8 cellular contexts compared by ENCODE assay signal in the genomic region with DNA sequence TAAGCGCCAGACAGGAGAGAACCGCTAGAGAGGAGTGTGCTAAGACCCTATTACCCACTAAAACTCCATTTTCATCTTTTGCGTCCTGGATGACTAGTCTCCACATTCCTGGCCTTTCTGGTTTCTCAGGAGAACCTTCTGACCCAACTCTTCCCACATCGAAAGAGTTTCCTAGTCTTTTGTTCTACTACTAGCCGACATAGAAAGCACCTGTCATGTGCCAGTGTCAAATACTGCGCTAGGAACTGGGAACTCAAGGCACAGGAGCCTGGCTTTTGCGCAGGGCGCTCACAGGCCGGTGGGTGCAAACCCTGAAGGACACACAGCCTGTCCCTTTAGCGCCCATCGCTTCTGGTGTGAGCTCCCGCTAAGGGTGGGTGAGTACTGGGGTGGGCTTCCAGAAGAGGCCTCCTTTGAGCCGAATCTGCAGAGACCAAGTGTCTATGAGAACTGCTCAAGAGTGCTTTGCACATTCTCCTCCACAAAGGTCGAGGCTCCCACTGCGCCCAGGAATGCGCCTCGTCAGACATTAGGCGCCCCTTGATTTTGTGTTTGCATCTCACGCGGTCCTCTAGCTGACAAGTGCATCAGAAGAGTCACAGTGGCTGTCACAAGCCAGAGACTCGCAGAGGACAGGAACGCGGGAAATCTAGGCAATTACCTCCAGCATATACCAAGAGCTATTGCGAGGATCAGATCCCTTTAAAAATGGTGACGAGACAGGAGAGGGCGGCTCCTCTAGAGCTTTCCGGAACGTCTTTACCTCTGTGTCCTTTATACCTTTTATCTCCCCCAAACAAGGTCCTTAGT. TPM values are rescaled to one million over a fixed set of nuclear protein-coding genes. Genes with fewer than 3 reads are reported as not detected.
DNase-seq lines count a peak whose midpoint lies in the region; ATAC-seq, FAIRE-seq and TF ChIP-seq lines count a peak whose summit lies in the region.

No MANE protein-coding gene starts in this region.

- H3K9me3 ChIP-seq in AG04450 (ENCODE audit: control insufficient read depth, insufficient read depth, low read length) (peaks cover 8% of the 10 kb centered on the region; the same call in 1 of the 2 replicates), RWPE2 (ENCODE audit: severe bottlenecking) (no peaks in the 10 kb centered on the region), pancreas (no peaks in the 10 kb centered on the region)

- peak overlapping the region; percentile 98 for H3K4me3 Mint-ChIP-seq in endothelial cell (ENCODE audit: unreplicated experiment)

- ATAC-seq in RWPE2 (ENCODE audit: low read depth) (0 out of 3 replicates have a peak, but pooled peaks have one; percentile 12), pancreas (no peak), GM18907 (IDR thresholded peaks at IDR 0.05; ENCODE audit: unreplicated experiment) (no peak), HG02852 (IDR thresholded peaks at IDR 0.05; ENCODE audit: unreplicated experiment) (no peak)

- CTCF ChIA-PET in AG04450 (lab: Charles Lee): interaction anchor here (0.6 kb wide), 1 partner anchor 38 kb away, joined by 3 read pairs; no protein-coding TSS in a partner anchor

- H3K27me3 ChIP-seq in AG04450 (ENCODE audit: control insufficient read depth, insufficient read depth, low read length) (no peaks in the 10 kb centered on the region), H7 (ENCODE audit: control insufficient read depth, insufficient read depth, low read length) (no peaks in the 10 kb centered on the region; the same call in 1 of the 2 replicates), RWPE2 (ENCODE audit: insufficient read depth, poor library complexity, severe bottlenecking) (no peaks in the 10 kb centered on the region), pancreas (no peaks in the 10 kb centered on the region)

- 49 to 54% methylated on average over 28 of the region's 28 CpGs for WGBS in pancreas, 2 donors

- no peak for TF ChIP-seq CTCF in AG04450 (IDR thresholded peaks at IDR 0.05; ENCODE audit: low read depth, low read length)
- TF ChIP-seq CTCF in RWPE2 (IDR thresholded peaks at IDR 0.05; ENCODE audit: poor library complexity, severe bottlenecking): no peak
- TF ChIP-seq CTCF in endothelial cell (IDR thresholded peaks at IDR 0.05; ENCODE audit: unreplicated experiment): no peak
- TF ChIP-seq CTCF in pancreas (IDR thresholded peaks at IDR 0.05): no peak

- H3K4me3 ChIP-seq in AG04450 (ENCODE audit: low read depth, low read length) (peak overlapping the region; percentile 85), H7 (ENCODE audit: insufficient read depth, low read depth, low read length) (peak overlapping the region; percentile 99), RWPE2 (ENCODE audit: severe bottlenecking) (peak overlapping the region; percentile 84), pancreas (peak overlapping the region in 2 of 4 donors; percentile 78 to 79)

- peak overlapping the region; percentile 44 for H3K27ac Mint-ChIP-seq in endothelial cell (ENCODE audit: unreplicated experiment)

- peaks cover 49% of the 10 kb centered on the region for H3K4me1 Mint-ChIP-seq in endothelial cell (ENCODE audit: unreplicated experiment)

- H3K36me3 ChIP-seq in H7 (replicated peaks; ENCODE audit: control insufficient read depth, insufficient read depth, low read length) (peaks cover 7% of the 10 kb centered on the region), RWPE2 (ENCODE audit: low read depth) (peaks cover 19% of the 10 kb centered on the region), pancreas (no peaks in the 10 kb centered on the region)

- intact Hi-C loops in pancreas (cut with DNase I): no loop called here

- peaks cover 21% of the 10 kb centered on the region for H3K36me3 Mint-ChIP-seq in endothelial cell (ENCODE audit: low read depth, unreplicated experiment)

- no peaks in the 10 kb centered on the region for H3K9me3 Mint-ChIP-seq in endothelial cell (ENCODE audit: unreplicated experiment)

- no peaks in the 10 kb centered on the region for H3K4me1 ChIP-seq in RWPE2 (ENCODE audit: insufficient read depth, poor library complexity, severe bottlenecking)
- H3K4me1 ChIP-seq in pancreas: peaks cover 4 to 14% (median 9%) of the 10 kb centered on the region in 3 donors

- no peak for FAIRE-seq in pancreas (lab: Jason Lieb, UNC)
- no peak for FAIRE-seq in HTR-8/SVneo (lab: Jason Lieb, UNC)

- POLR2A ChIA-PET in AG04450 (lab: Yijun Ruan, JAX): interaction anchor here (0.6 kb wide), 1 partner anchor 103 kb away, joined by 3 read pairs; a partner anchor contains a TSS

- no peak overlapping the region for H3K27ac ChIP-seq in AG04450 (ENCODE audit: low read depth, low read length)
- peak overlapping the region; percentile 84 for H3K27ac ChIP-seq in RWPE2 (ENCODE audit: poor library complexity, severe bottlenecking)
- H3K27ac ChIP-seq in pancreas: peak overlapping the region in 3 of 4 donors; percentile 61 to 85 (median 73)

- peaks cover 15% of the 10 kb centered on the region for H3K27me3 Mint-ChIP-seq in endothelial cell (ENCODE audit: unreplicated experiment)

- no peak for DNase-seq in AG04450 (ENCODE audit: low read depth, low spot score)
- DNase-seq in H7: no peak
- no peak for DNase-seq in RWPE2 (ENCODE audit: low spot score)
- no peak for DNase-seq in endothelial cell (ENCODE audit: low spot score)
- DNase-seq in pancreas: peak in 4 of 6 donors; percentile 34 to 56 (median 48)
- no peak for DNase-seq in HTR-8/SVneo (ENCODE audit: insufficient read length, low spot score)

RNA-seq across cellular contexts. Expression of a gene that starts 2.0 kb away (rescaled TPM):
- polyA plus RNA-seq in AG04450 (2011; rRNA removed) (234 and 276 TPM in 2 replicates), pancreas (100 to 1,000 TPM; 104 to 107 TPM)
- polyA minus RNA-seq in AG04450 (2011; rRNA and poly(A)+ RNA removed): 220 and 283 TPM in 2 replicates
- total RNA-seq in H7 (2014; rRNA removed; shearing (Covaris generic)): 514 and 530 TPM in 2 replicates
- total RNA-seq in endothelial cell (ENCODE audit: unreplicated experiment) (175 TPM), pancreas (10 to 100 TPM; 27.7 to 74.7 (median 54.5) TPM)

RNA-seq across cellular contexts. Expression of a gene that starts 2.4 kb away (rescaled TPM):
- 13.5 and 18.0 TPM in 2 replicates for polyA plus RNA-seq in AG04450 (2011; rRNA removed)
- polyA minus RNA-seq in AG04450 (2011; rRNA and poly(A)+ RNA removed): 19.4 and 29.5 TPM in 2 replicates
- total RNA-seq in H7 (2014; rRNA removed; shearing (Covaris generic)): 19.3 and 27.0 TPM in 2 replicates
- 79.4 TPM for total RNA-seq in endothelial cell (ENCODE audit: unreplicated experiment)
- 10 to 100 TPM; 12.9 to 25.2 (median 21.1) TPM for total RNA-seq in pancreas
- 10 to 100 TPM; 39.2 to 39.6 TPM for polyA plus RNA-seq in pancreas

RNA-seq across cellular contexts. Expression of a gene that starts 20.4 kb away (rescaled TPM):
- polyA plus RNA-seq in AG04450 (2011; rRNA removed) (6.5 and 9.8 TPM in 2 replicates), pancreas (10 to 100 TPM; 28.1 to 34.9 TPM)
- polyA minus RNA-seq in AG04450 (2011; rRNA and poly(A)+ RNA removed): 2.7 and 2.8 TPM in 2 replicates
- total RNA-seq in H7 (2014; rRNA removed; shearing (Covaris generic)): 2.9 TPM in 2 replicates
- total RNA-seq in endothelial cell (ENCODE audit: unreplicated experiment) (17.0 TPM), pancreas (10 to 100 TPM; 27.5 to 44.3 (median 30.9) TPM)

RNA-seq across cellular contexts. Expression of a gene that starts 45.4 kb away (rescaled TPM):
- 16.4 and 17.3 TPM in 2 replicates for polyA plus RNA-seq in AG04450 (2011; rRNA removed)
- polyA minus RNA-seq in AG04450 (2011; rRNA and poly(A)+ RNA removed): 26.2 and 35.4 TPM in 2 replicates
- total RNA-seq in H7 (2014; rRNA removed; shearing (Covaris generic)): 17.8 and 22.1 TPM in 2 replicates
- 33.8 TPM for total RNA-seq in endothelial cell (ENCODE audit: unreplicated experiment)
- 100 to 1,000 TPM in 1 of 6 donors, 10 to 100 TPM in 5; 51.3 to 112 (median 67.4) TPM for total RNA-seq in pancreas
- polyA plus RNA-seq in pancreas: 100 to 1,000 TPM in 1 of 2 donors, 10 to 100 TPM in 1; 69.9 to 181 TPM

RNA-seq across cellular contexts. Expression of a gene that starts 48.8 kb away (rescaled TPM):
- 36.8 and 38.6 TPM in 2 replicates for polyA plus RNA-seq in AG04450 (2011; rRNA removed)
- 59.5 and 82.8 TPM in 2 replicates for polyA minus RNA-seq in AG04450 (2011; rRNA and poly(A)+ RNA removed)
- 48.5 and 51.7 TPM in 2 replicates for total RNA-seq in H7 (2014; rRNA removed; shearing (Covaris generic))
- 91.7 TPM for total RNA-seq in endothelial cell (ENCODE audit: unreplicated experiment)
- total RNA-seq in pancreas: 10 to 100 TPM in 5 of 6 donors, 1 to 10 TPM in 1; 9.0 to 22.2 (median 11.7) TPM
- 10 to 100 TPM; 14.2 to 17.0 TPM for polyA plus RNA-seq in pancreas

Comparison
In these comparisons a context has a peak if more than half of its experiments do, and no peak if none do; other contexts are left out.
1. DNase-seq: peak in pancreas (4 of 6); none in AG04450 (single experiment), H7 (single experiment), RWPE2 (single experiment), endothelial cell (single experiment) and HTR-8/SVneo (single experiment).